11 cellular contexts compared by ENCODE assay signal in genomic region chr6:89116702-89117101, GRCh38. TPM values are rescaled to one million over a fixed set of nuclear protein-coding genes. Genes with fewer than 3 reads are reported as not detected.
A peak's percentile ranks its signal among the peaks of the same experiment; 100 is the strongest.
DNase-seq lines count a peak whose midpoint lies in the region; ATAC-seq and TF ChIP-seq lines count a peak whose summit lies in the region.
"Had no signal": no experiment of that assay in that cellular context is flagged by ENCODE, and none has a peak within 500 bp of the region (broad histone marks: within the 10 kb centered on the region; RNA-seq: fewer than 3 reads in every experiment).

No MANE protein-coding gene starts in this region.

- no peaks in the 10 kb centered on the region for H3K9me2 ChIP-seq in SK-N-SH

- H3K9me3 Mint-ChIP-seq in activated B cell treated with CpG ODN at 0.5 μM for 24 hours: no peaks in the 10 kb centered on the region

- intact Hi-C loops in activated B cell treated with CpG ODN at 0.5 μM for 24 hours (cut with micrococcal nuclease): loop anchor here (2.0 kb wide), 2 partner anchors 30 to 34 kb away; partner anchors contain the start of gene PM20D2

- no peaks in the 10 kb centered on the region for H3K36me3 Mint-ChIP-seq in activated B cell treated with CpG ODN at 0.5 μM for 24 hours (ENCODE audit: low read depth)

- H3K36me3 ChIP-seq in SK-N-SH (replicated peaks in 1 of 2; ENCODE audit: control insufficient read depth in 1 of 2, insufficient read depth in 2 of 2, low read length in 1 of 2) (no peaks in the 10 kb centered on the region), iPS-15b (ENCODE audit: control insufficient read depth, insufficient read depth, low read length) (no peaks in the 10 kb centered on the region), skeletal muscle tissue (ENCODE audit: control insufficient read depth in 3 of 3, insufficient read depth in 3 of 3, low read length in 3 of 3) (no peaks in the 10 kb centered on the region)
- H3K36me3 ChIP-seq: transverse colon had no signal

- H2AFZ ChIP-seq in SK-N-SH (ENCODE audit: low read depth): peak overlapping the region; percentile 83

- no peak overlapping the region for H3K9ac ChIP-seq in SK-N-SH
- no peak overlapping the region for H3K9ac ChIP-seq in iPS-15b (ENCODE audit: low read depth, low read length)
- peak overlapping the region in 1 of 3 donors; percentile 83 for H3K9ac ChIP-seq in skeletal muscle tissue (ENCODE audit: low read depth in 1 of 3, low read length in 3 of 3)

- H3K4me2 ChIP-seq in SK-N-SH: peak overlapping the region; percentile 76

- DNase-seq in SK-N-SH (peak; percentile 28), activated B cell treated with CpG ODN at 0.5 μM for 24 hours (no peak), T1000 (lab: John Stamatoyannopoulos, UW) (no peak), NCI-H1092 (lab: John Stamatoyannopoulos, UW) (no peak)
- DNase-seq: cerebellar nuclear complex had no signal

- H3K79me2 ChIP-seq in SK-N-SH (ENCODE audit: insufficient read depth): no peaks in the 10 kb centered on the region

- H3F3A ChIP-seq in SK-N-SH (replicated peaks; ENCODE audit: insufficient read depth): peaks cover 5% of the 10 kb centered on the region

- TF ChIP-seq RAD21 in SK-N-SH (IDR thresholded peaks at IDR 0.05; ENCODE audit: low read length): no peak

- POLR2A ChIA-PET in SK-N-SH (lab: Yijun Ruan, JAX) (interaction anchor here (0.8 to 3.1 kb wide), 3 partner anchors 29 to 36 kb away, joined by 4 to 11 read pairs (median 5); partner anchors contain the start of genes PM20D2 and PNRC1), activated B cell treated with CpG ODN at 0.5 μM for 24 hours (lab: Charles Lee) (interaction anchor here (0.5 to 2.3 kb wide), 4 partner anchors 31 to 445 kb away, joined by 3 to 25 read pairs (median 4); partner anchors contain the start of gene PNRC1)

- CTCF ChIA-PET in SK-N-SH (lab: Yijun Ruan, JAX) (interaction anchor here (1.0 to 6.5 kb wide), 5 partner anchors 32 to 237 kb away, joined by 3 to 38 read pairs (median 5); no protein-coding TSS in a partner anchor), activated B cell treated with CpG ODN at 0.5 μM for 24 hours (lab: Charles Lee) (no interaction called here)

- H3K9me3 ChIP-seq in SK-N-SH: no peaks in the 10 kb centered on the region
- H3K9me3 ChIP-seq in iPS-15b (ENCODE audit: control insufficient read depth, insufficient read depth, low read length): no peaks in the 10 kb centered on the region
- no peaks in the 10 kb centered on the region for H3K9me3 ChIP-seq in skeletal muscle tissue (ENCODE audit: control insufficient read depth in 3 of 3, low read length in 3 of 3)
- H3K9me3 ChIP-seq: transverse colon had no signal

- ATAC-seq in SK-N-SH treated with all-trans-retinoic acid at 6 μM for 48 hours (no peak), activated B cell treated with CpG ODN at 0.5 μM for 24 hours (ENCODE audit: low read depth) (no peak), GM19328 (IDR thresholded peaks at IDR 0.05; ENCODE audit: unreplicated experiment) (no peak)

- no peak for TF ChIP-seq EP300 in SK-N-SH (IDR thresholded peaks at IDR 0.05; ENCODE audit: borderline replicate concordance in 1 of 2, low read depth in 1 of 2, low read length in 1 of 2)

- H4K20me1 ChIP-seq in SK-N-SH (ENCODE audit: insufficient read depth): no peaks in the 10 kb centered on the region

- H3K27ac Mint-ChIP-seq in activated B cell treated with CpG ODN at 0.5 μM for 24 hours: no peak overlapping the region

- peaks cover 6% of the 10 kb centered on the region for H3K4me1 Mint-ChIP-seq in activated B cell treated with CpG ODN at 0.5 μM for 24 hours

- H3K27me3 Mint-ChIP-seq in activated B cell treated with CpG ODN at 0.5 μM for 24 hours: peaks cover 14% of the 10 kb centered on the region

- H3K4me3 Mint-ChIP-seq in activated B cell treated with CpG ODN at 0.5 μM for 24 hours: peak overlapping the region; percentile 80

- 58% methylated on average over 6 of the region's 6 CpGs for WGBS in SK-N-SH (ENCODE audit: low lambda C conversion rate)

- no peak for TF ChIP-seq CTCF in SK-N-SH (IDR thresholded peaks at IDR 0.05)
- no peak for TF ChIP-seq CTCF in activated B cell treated with CpG ODN at 0.5 μM for 24 hours (IDR thresholded peaks at IDR 0.05)

- H3K4me3 ChIP-seq in SK-N-SH (ENCODE audit: low read depth in 2 of 2, low read length in 1 of 2) (peak overlapping the region; percentile 63 to 71), iPS-15b (ENCODE audit: low read depth, low read length) (peak overlapping the region; percentile 70), skeletal muscle tissue (ENCODE audit: low read length in 3 of 3) (peak overlapping the region in 2 of 3 donors; percentile 50 to 76)

- H3K4me1 ChIP-seq in SK-N-SH (ENCODE audit: control insufficient read depth in 1 of 2, insufficient read depth in 2 of 2, low read depth in 1 of 2, low read length in 1 of 2) (peaks cover 0 to 5% of the 10 kb centered on the region in 2 experiments; a peak in 1 of 4 replicates), iPS-15b (ENCODE audit: control insufficient read depth, insufficient read depth, low read length) (no peaks in the 10 kb centered on the region), skeletal muscle tissue (ENCODE audit: control insufficient read depth in 3 of 3, insufficient read depth in 3 of 3, low read length in 3 of 3) (peaks cover 5 to 7% (median 7%) of the 10 kb centered on the region in 3 donors)

- H3K27me3 ChIP-seq in SK-N-SH (ENCODE audit: insufficient read depth): no peaks in the 10 kb centered on the region
- peaks cover 31% of the 10 kb centered on the region for H3K27me3 ChIP-seq in iPS-15b (ENCODE audit: control insufficient read depth, insufficient read depth, low read length)
- H3K27me3 ChIP-seq in skeletal muscle tissue (ENCODE audit: control insufficient read depth in 3 of 3, insufficient read depth in 3 of 3, low read length in 3 of 3): no peaks in the 10 kb centered on the region

- no peak overlapping the region for H3K27ac ChIP-seq in SK-N-SH (ENCODE audit: low read depth in 2 of 2, low read length in 1 of 2)
- H3K27ac ChIP-seq in skeletal muscle tissue (ENCODE audit: low read depth, low read length): no peak overlapping the region

TF ChIP-seq in SK-N-SH, 30 proteins besides CTCF, POLR2A, EP300 and RAD21 (continues in another document):
- TF ChIP-seq SIN3A (IDR thresholded peaks at IDR 0.05; ENCODE audit: borderline replicate concordance, low read depth, low read length) (no peak), MAX (IDR thresholded peaks at IDR 0.05; ENCODE audit: low read depth) (no peak), TEAD4 (IDR thresholded peaks at IDR 0.05; ENCODE audit: borderline replicate concordance, insufficient read depth) (no peak), USF2 (IDR thresholded peaks at IDR 0.05; ENCODE audit: borderline replicate concordance, low read depth, low read length) (no peak), GABPA (IDR thresholded peaks at IDR 0.05; ENCODE audit: low read depth) (no peak), MXI1 (IDR thresholded peaks at IDR 0.05; ENCODE audit: low read depth, low read length) (no peak), YY1 (IDR thresholded peaks at IDR 0.05; ENCODE audit: low read depth) (no peak), FOXM1 (IDR thresholded peaks at IDR 0.05; ENCODE audit: low read depth) (no peak)

TF ChIP-seq in SK-N-SH treated with all-trans-retinoic acid at 6 μM for 48 hours, 23 proteins besides CTCF, POLR2A, EP300 and RAD21 (continues in another document):
- TF ChIP-seq ZNF565 (CRISPR knock-in tag; conservative IDR thresholded peaks at IDR 0.05; ENCODE audit: low read depth) (no peak), ZFP30 (CRISPR knock-in tag; IDR thresholded peaks at IDR 0.05) (no peak), BACH2 (CRISPR knock-in tag; IDR thresholded peaks at IDR 0.05; ENCODE audit: borderline replicate concordance) (no peak), PATZ1 (CRISPR knock-in tag; IDR thresholded peaks at IDR 0.05; ENCODE audit: borderline replicate concordance) (no peak), ZFP3 (CRISPR knock-in tag; IDR thresholded peaks at IDR 0.05) (no peak), TOX (CRISPR knock-in tag; IDR thresholded peaks at IDR 0.05; ENCODE audit: borderline replicate concordance) (no peak), ISL1 (CRISPR knock-in tag; IDR thresholded peaks at IDR 0.05) (no peak), ZNF70 (CRISPR knock-in tag; IDR thresholded peaks at IDR 0.05) (no peak), RARB (CRISPR knock-in tag; IDR thresholded peaks at IDR 0.05) (no peak)

RNA-seq across cellular contexts. Expression of gene SRSF12, which starts 1.2 kb away (rescaled TPM):
- 1.1 TPM in 2 replicates for polyA plus RNA-seq in SK-N-SH (2012; rRNA removed)
- 1.4 and 1.7 TPM in 2 replicates for polyA plus RNA-seq in SK-N-SH (2012; cell fraction: cytosol; rRNA removed)
- 0.56 and 1.1 TPM in 2 replicates for polyA plus RNA-seq in SK-N-SH (2012; cell fraction: nucleus; rRNA removed)
- total RNA-seq in activated B cell treated with CpG ODN at 0.5 μM for 24 hours (not detected in 2 replicates), skeletal muscle tissue (2.6 TPM)
- total RNA-seq: T-helper 1 cell treated with Interleukin-12 subunit alpha and Interleukin-12 subunit beta and Interleukin-4 antibody, amounts not matched to agents 30 ng/mL and 1 ng/mL, for 36 hours; transverse colon had no signal

RNA-seq across cellular contexts. Expression of gene PM20D2, which starts 29.2 kb away (rescaled TPM):
- polyA plus RNA-seq in SK-N-SH (2012; rRNA removed): 6.2 and 8.4 TPM in 2 replicates
- 9.4 and 9.6 TPM in 2 replicates for polyA plus RNA-seq in SK-N-SH (2012; cell fraction: cytosol; rRNA removed)
- 5.0 and 8.0 TPM in 2 replicates for polyA plus RNA-seq in SK-N-SH (2012; cell fraction: nucleus; rRNA removed)
- total RNA-seq in activated B cell treated with CpG ODN at 0.5 μM for 24 hours: 10.9 and 11.6 TPM in 2 replicates
- 24.0 TPM for total RNA-seq in skeletal muscle tissue

RNA-seq across cellular contexts. Expression of gene PNRC1, which starts 36.2 kb away (rescaled TPM):
- 6.7 and 7.8 TPM in 2 replicates for polyA plus RNA-seq in SK-N-SH (2012; rRNA removed)
- polyA plus RNA-seq in SK-N-SH (2012; cell fraction: cytosol; rRNA removed): 9.5 and 14.6 TPM in 2 replicates
- polyA plus RNA-seq in SK-N-SH (2012; cell fraction: nucleus; rRNA removed): 9.7 and 13.5 TPM in 2 replicates
- 220 and 229 TPM in 2 replicates for total RNA-seq in activated B cell treated with CpG ODN at 0.5 μM for 24 hours
- total RNA-seq in skeletal muscle tissue: 132 TPM
